Comparison of ENCODE assay signal across 1 cellular context in genomic region chr2:111961663-111962062, GRCh38.
TF ChIP-seq lines count a peak whose summit lies in the region.

No MANE protein-coding gene starts in this region.

TF ChIP-seq in K562, 482 proteins besides CTCF, POLR2A, EP300 and RAD21:
- TF ChIP-seq ZNF311 (CRISPR knock-in tag; IDR thresholded peaks at IDR 0.05) (no peak), TAF15 (IDR thresholded peaks at IDR 0.05; ENCODE audit: low read depth, low read length) (no peak), BRD4 (IDR thresholded peaks at IDR 0.05) (no peak), RFX1 (IDR thresholded peaks at IDR 0.05) (0 out of 2 replicates have a peak, but pooled peaks have one; percentile 21), ZNF589 (CRISPR knock-in tag; IDR thresholded peaks at IDR 0.05; ENCODE audit: low read depth) (no peak), ASH1L (IDR thresholded peaks at IDR 0.05; ENCODE audit: borderline replicate concordance, low read depth, partially characterized antibody) (no peak)
TF ChIP-seq in K562: peak in this region for 1.
